ENCODE assay signal across 12 cellular contexts in genomic region chr19:48918801-48919247, GRCh38. TPM values are rescaled to one million over a fixed set of nuclear protein-coding genes. Genes with fewer than 3 reads are reported as not detected.
DNase-seq lines count a peak whose midpoint lies in the region; ATAC-seq and TF ChIP-seq lines count a peak whose summit lies in the region.
"Had no signal": no experiment of that assay in that cellular context is flagged by ENCODE, and none has a peak within 500 bp of the region (broad histone marks: within the 10 kb centered on the region; RNA-seq: fewer than 3 reads in every experiment).

No MANE protein-coding gene starts in this region.

- peak; percentile 71 for DNase-seq in activated CD4-positive, alpha-beta T cell treated with anti-CD3 and anti-CD28 coated beads, Interleukin-2, amount 10 ng/mL, durations not matched to agents 24 days and 14 days
- no peak for DNase-seq in activated CD4-positive, alpha-beta T cell treated with anti-CD3 and anti-CD28 coated beads for 1 hour
- DNase-seq in KBM-7 (peak; percentile 30), amniotic epithelial cell (ENCODE audit: low read depth) (peak; percentile 20), retina (peak; percentile 32), NCI-H1092 (lab: John Stamatoyannopoulos, UW) (no peak), GM10248 (ENCODE audit: extremely low spot score) (no peak)
- DNase-seq: activated gamma-delta T cell treated with Interleukin-2 at 50 U/mL for 16 hours, MM.1S had no signal

- in situ Hi-C loops in KBM-7 (cut with MboI; ENCODE audit: low pct_unique_long_range_greater_than_20kb, low sequenced_read_pairs) = no loop called here

- no peaks in the 10 kb centered on the region for H3K4me1 Mint-ChIP-seq in activated CD4-positive, alpha-beta T cell treated with anti-CD3 and anti-CD28 coated beads, Interleukin-2, amount 10 ng/mL, durations not matched to agents 24 days and 14 days
- H3K4me1 Mint-ChIP-seq: CD14-positive monocyte had no signal

- peaks cover 36% of the 10 kb centered on the region for H3K36me3 Mint-ChIP-seq in activated CD4-positive, alpha-beta T cell treated with anti-CD3 and anti-CD28 coated beads, Interleukin-2, amount 10 ng/mL, durations not matched to agents 24 days and 14 days (ENCODE audit: low read depth)

- CTCF ChIA-PET in GM10248 (lab: Yijun Ruan, JAX) = interaction anchor here (0.7 to 2.1 kb wide), 5 partner anchors 13 to 79 kb away, joined by 3 to 4 read pairs (median 3); no protein-coding TSS in a partner anchor

- no peak overlapping the region for H3K4me3 Mint-ChIP-seq in activated CD4-positive, alpha-beta T cell treated with anti-CD3 and anti-CD28 coated beads, Interleukin-2, amount 10 ng/mL, durations not matched to agents 24 days and 14 days
- H3K4me3 Mint-ChIP-seq: CD14-positive monocyte; T-helper 1 cell treated with Interleukin-12 subunit alpha and Interleukin-12 subunit beta and Interleukin-4 antibody, amounts not matched to agents 30 μg/mL and 1 μg/mL, for 36 hours had no signal

- intact Hi-C loops in activated CD4-positive, alpha-beta T cell treated with anti-CD3 and anti-CD28 coated beads, Interleukin-2, amount 10 ng/mL, durations not matched to agents 24 days and 14 days (cut with micrococcal nuclease) = no loop called here

- no peaks in the 10 kb centered on the region for H3K9me3 Mint-ChIP-seq in activated CD4-positive, alpha-beta T cell treated with anti-CD3 and anti-CD28 coated beads, Interleukin-2, amount 10 ng/mL, durations not matched to agents 24 days and 14 days
- H3K9me3 Mint-ChIP-seq: CD14-positive monocyte; T-helper 1 cell treated with Interleukin-12 subunit alpha and Interleukin-12 subunit beta and Interleukin-4 antibody, amounts not matched to agents 30 μg/mL and 1 μg/mL, for 36 hours had no signal

- no peak overlapping the region for H3K27ac Mint-ChIP-seq in activated CD4-positive, alpha-beta T cell treated with anti-CD3 and anti-CD28 coated beads, Interleukin-2, amount 10 ng/mL, durations not matched to agents 24 days and 14 days
- H3K27ac Mint-ChIP-seq: T-helper 1 cell treated with Interleukin-12 subunit alpha and Interleukin-12 subunit beta and Interleukin-4 antibody, amounts not matched to agents 30 μg/mL and 1 μg/mL, for 36 hours had no signal

- POLR2A ChIA-PET in GM10248 (lab: Yijun Ruan, JAX) = interaction anchor here (0.7 kb wide), 1 partner anchor 81 kb away, joined by 4 read pairs; no protein-coding TSS in a partner anchor

- H3K27me3 Mint-ChIP-seq in activated CD4-positive, alpha-beta T cell treated with anti-CD3 and anti-CD28 coated beads, Interleukin-2, amount 10 ng/mL, durations not matched to agents 24 days and 14 days = no peaks in the 10 kb centered on the region

- TF ChIP-seq CTCF in GM10248 (IDR thresholded peaks at IDR 0.05; ENCODE audit: control extremely low read depth, extremely low read depth, low read depth, missing control alignments) = no peak

- no peak for ATAC-seq in GM19452 (IDR thresholded peaks at IDR 0.05; ENCODE audit: unreplicated experiment)

RNA-seq across cellular contexts. Expression of gene DHDH, which starts 14.7 kb away (rescaled TPM):
- total RNA-seq in activated CD4-positive, alpha-beta T cell treated with anti-CD3 and anti-CD28 coated beads, Interleukin-2, amount 10 ng/mL, durations not matched to agents 24 days and 14 days = 0.35 TPM in 1 of 2 replicates, not detected in the other

RNA-seq across cellular contexts. Expression of gene NUCB1, which starts 18.7 kb away (rescaled TPM):
- 116 and 117 TPM in 2 replicates for total RNA-seq in activated CD4-positive, alpha-beta T cell treated with anti-CD3 and anti-CD28 coated beads, Interleukin-2, amount 10 ng/mL, durations not matched to agents 24 days and 14 days

RNA-seq across cellular contexts. Expression of gene TULP2, which starts 20.3 kb away (rescaled TPM):
- total RNA-seq in activated CD4-positive, alpha-beta T cell treated with anti-CD3 and anti-CD28 coated beads, Interleukin-2, amount 10 ng/mL, durations not matched to agents 24 days and 14 days = not detected in 2 replicates

RNA-seq across cellular contexts. Expression of gene BAX, which starts 35.9 kb away (rescaled TPM):
- total RNA-seq in activated CD4-positive, alpha-beta T cell treated with anti-CD3 and anti-CD28 coated beads, Interleukin-2, amount 10 ng/mL, durations not matched to agents 24 days and 14 days = 257 and 298 TPM in 2 replicates

RNA-seq across cellular contexts. Expression of gene FTL, which starts 46.3 kb away (rescaled TPM):
- total RNA-seq in activated CD4-positive, alpha-beta T cell treated with anti-CD3 and anti-CD28 coated beads, Interleukin-2, amount 10 ng/mL, durations not matched to agents 24 days and 14 days = 696 and 697 TPM in 2 replicates

Comparison
In these comparisons a context has a peak if more than half of its experiments do, and no peak if none do; other contexts are left out.
1. DNase-seq: peak in activated CD4-positive, alpha-beta T cell treated with anti-CD3 and anti-CD28 coated beads, Interleukin-2, amount 10 ng/mL, durations not matched to agents 24 days and 14 days (single experiment), KBM-7 (single experiment), amniotic epithelial cell (single experiment) and retina (single experiment); none in activated CD4-positive, alpha-beta T cell treated with anti-CD3 and anti-CD28 coated beads for 1 hour (single experiment), NCI-H1092 (single experiment) and GM10248 (single experiment).